17 cellular contexts compared by ENCODE assay signal in genomic region chr13:110408286-110408685, GRCh38.
DNase-seq lines count a peak whose midpoint lies in the region; ATAC-seq and TF ChIP-seq lines count a peak whose summit lies in the region.
"Had no signal": no experiment of that assay in that cellular context is flagged by ENCODE, and none has a peak within 500 bp of the region (broad histone marks: within the 10 kb centered on the region; RNA-seq: fewer than 3 reads in every experiment).

No MANE protein-coding gene starts in this region.

- H2BK5ac ChIP-seq in trophoblast cell (ENCODE audit: low read depth, low read length, poor library complexity), result peak overlapping the region; percentile 19

- H4K12ac ChIP-seq in trophoblast cell (ENCODE audit: low read depth, low read length), result no peak overlapping the region

- H3K36me3 ChIP-seq in esophagus squamous epithelium (no peaks in the 10 kb centered on the region), trophoblast cell (ENCODE audit: control insufficient read depth in 1 of 2, insufficient read depth in 2 of 2, low read length in 2 of 2) (peaks cover 10 to 16% of the 10 kb centered on the region in 2 experiments), vagina (no peaks in the 10 kb centered on the region)

- DNase-seq in right cardiac atrium (peak in 1 of 3 donors; percentile 47), cardiac septum (ENCODE audit: low spot score) (no peak), esophagus squamous epithelium (lab: John Stamatoyannopoulos, UW) (no peak), trophoblast cell (peak in 1 of 2 donors; percentile 34), vagina (ENCODE audit: extremely low spot score in 2 of 2) (peak in 1 of 2 donors; percentile 77), GM19238 (ENCODE audit: insufficient read length, low spot score) (no peak), HuH-7 (ENCODE audit: low spot score) (no peak), RPMI8226 (no peak)
- DNase-seq: activated CD8-positive, alpha-beta memory T cell treated with anti-CD3 and anti-CD28 coated beads, Interleukin-2, amount 10 ng/mL, durations not matched to agents 7 days and 5 days; activated naive CD4-positive, alpha-beta T cell; CD8-positive, alpha-beta memory T cell; effector CD4-positive, alpha-beta T cell; foreskin fibroblast; NCI-H510A; PC-9; stimulated activated CD4-positive, alpha-beta T cell treated with anti-CD3 and anti-CD28 coated beads, Interleukin-12 subunit alpha, Interleukin-12 subunit beta, amount 100 ng/mL, for 4 hours had no signal

- H3K4me2 ChIP-seq in trophoblast cell (ENCODE audit: low read length), result no peak overlapping the region
- H3K4me2 ChIP-seq: PC-9 had no signal

- H3K4me3 ChIP-seq in right cardiac atrium (ENCODE audit: low read length) (no peak overlapping the region), esophagus squamous epithelium (no peak overlapping the region), trophoblast cell (ENCODE audit: low read depth, low read length) (no peak overlapping the region), vagina (no peak overlapping the region)
- H3K4me3 ChIP-seq: PC-9 had no signal

- H4K8ac ChIP-seq in trophoblast cell (ENCODE audit: low read depth, low read length), result peak overlapping the region; percentile 7

- 60% methylated on average over 12 of the region's 12 CpGs for WGBS in right cardiac atrium
- WGBS in esophagus squamous epithelium, 2 donors, result 63 to 83% methylated on average over 2 to 8 of the region's 12 CpGs
- no CpG with 5 or more reads among the region's 12 CpGs for WGBS in trophoblast cell (ENCODE audit: extremely low coverage, insufficient coverage, insufficient read length)

- H3K27ac ChIP-seq in right cardiac atrium (ENCODE audit: low read length), result peak overlapping the region; percentile 2
- peak overlapping the region in 3 of 4 donors; percentile 70 to 79 (median 70) for H3K27ac ChIP-seq in esophagus squamous epithelium
- peak overlapping the region; percentile 60 for H3K27ac ChIP-seq in trophoblast cell (ENCODE audit: low read depth, low read length)
- peak overlapping the region; percentile 65 for H3K27ac ChIP-seq in vagina
- H3K27ac ChIP-seq: PC-9 had no signal

- peak overlapping the region; percentile 65 for H3K14ac ChIP-seq in trophoblast cell (ENCODE audit: low read length)

- H3K9me3 ChIP-seq in right cardiac atrium (ENCODE audit: control insufficient read depth, low read length) (no peaks in the 10 kb centered on the region), esophagus squamous epithelium (no peaks in the 10 kb centered on the region), trophoblast cell (ENCODE audit: insufficient read depth, low read depth, low read length) (no peaks in the 10 kb centered on the region), vagina (no peaks in the 10 kb centered on the region)

- H2AK5ac ChIP-seq in trophoblast cell (ENCODE audit: low read length), result no peak overlapping the region

- H3K18ac ChIP-seq in trophoblast cell (ENCODE audit: low read length), result peak overlapping the region; percentile 47

- TF ChIP-seq CTCF in esophagus squamous epithelium (IDR thresholded peaks at IDR 0.05), result no peak
- no peak for TF ChIP-seq CTCF in vagina (IDR thresholded peaks at IDR 0.05)

- peak overlapping the region; percentile 21 for H3K4ac ChIP-seq in trophoblast cell (ENCODE audit: low read depth, low read length)

- no peak overlapping the region for H2AFZ ChIP-seq in trophoblast cell (ENCODE audit: insufficient read depth, low read length, poor library complexity)
- H2AFZ ChIP-seq: PC-9 had no signal

- H3K79me2 ChIP-seq in trophoblast cell (ENCODE audit: control insufficient read depth, insufficient read depth, low read length, poor library complexity), result peaks cover 13% of the 10 kb centered on the region

- ATAC-seq in right cardiac atrium, result no peak
- ATAC-seq: activated CD4-positive, CD25-positive, alpha-beta regulatory T cell treated with anti-CD3 and anti-CD28 coated beads, Interleukin-2, amount 50 U/mL, for 24 hours; activated CD8-positive, alpha-beta memory T cell treated with anti-CD3 and anti-CD28 coated beads, Interleukin-2, amount 10 ng/mL, durations not matched to agents 7 days and 5 days had no signal

- H2BK120ac ChIP-seq in trophoblast cell (ENCODE audit: insufficient read depth, low read length, poor library complexity), result peak overlapping the region; percentile 65

- H4K91ac ChIP-seq in trophoblast cell (ENCODE audit: low read depth, low read length), result peak overlapping the region; percentile 62

- H2BK12ac ChIP-seq in trophoblast cell (ENCODE audit: low read length), result peak overlapping the region; percentile 7

- no peak overlapping the region for H3K9ac ChIP-seq in trophoblast cell (ENCODE audit: low read length)

- no peak overlapping the region for H3K23ac ChIP-seq in trophoblast cell (ENCODE audit: low read length)

- H3K79me1 ChIP-seq in trophoblast cell (ENCODE audit: low read length), result peaks cover 69% of the 10 kb centered on the region

- H3K4me1 ChIP-seq in right cardiac atrium (ENCODE audit: control insufficient read depth, insufficient read depth, low read length), result peaks cover 31% of the 10 kb centered on the region
- H3K4me1 ChIP-seq in esophagus squamous epithelium, result peaks cover 0 to 77% (median 35%) of the 10 kb centered on the region in 3 donors
- peaks cover 47 to 73% of the 10 kb centered on the region in 2 experiments for H3K4me1 ChIP-seq in trophoblast cell (ENCODE audit: control insufficient read depth in 1 of 2, insufficient read depth in 2 of 2, low read length in 2 of 2)
- peaks cover 57% of the 10 kb centered on the region for H3K4me1 ChIP-seq in vagina

- no peak for TF ChIP-seq POLR2A in esophagus squamous epithelium (IDR thresholded peaks at IDR 0.05)
- no peak for TF ChIP-seq POLR2A in vagina (IDR thresholded peaks at IDR 0.05)

- no peaks in the 10 kb centered on the region for H3K27me3 ChIP-seq in right cardiac atrium (ENCODE audit: control insufficient read depth, insufficient read depth)
- H3K27me3 ChIP-seq in esophagus squamous epithelium, result no peaks in the 10 kb centered on the region
- no peaks in the 10 kb centered on the region for H3K27me3 ChIP-seq in trophoblast cell (ENCODE audit: insufficient read depth, low read length)
- no peaks in the 10 kb centered on the region for H3K27me3 ChIP-seq in vagina

- intact Hi-C loops in right cardiac atrium (cut with DNase I), result loop anchor here in 1 of 4 donors (10.0 kb wide), 1 partner anchor 103 kb away; the partner anchor contains the start of genes COL4A1 and COL4A2
- intact Hi-C loops in cardiac septum (cut with DNase I), result loop anchor here (2.0 to 5.0 kb wide), 2 partner anchors 19 to 91 kb away; no protein-coding TSS in a partner anchor
- intact Hi-C loops in esophagus squamous epithelium (cut with DNase I), result no loop called here
- intact Hi-C loops in vagina (cut with DNase I), result loop anchor here (5.0 kb wide), 1 partner anchor 171 kb away; no protein-coding TSS in a partner anchor

Comparison
In these comparisons a context has a peak if more than half of its experiments do, and no peak if none do; other contexts are left out.
1. H3K27ac ChIP-seq: peak in every context shown above with its lines; median percentile 70 in esophagus squamous epithelium; 65 in vagina; 60 in trophoblast cell; 2 in right cardiac atrium.